In the genomic region with DNA sequence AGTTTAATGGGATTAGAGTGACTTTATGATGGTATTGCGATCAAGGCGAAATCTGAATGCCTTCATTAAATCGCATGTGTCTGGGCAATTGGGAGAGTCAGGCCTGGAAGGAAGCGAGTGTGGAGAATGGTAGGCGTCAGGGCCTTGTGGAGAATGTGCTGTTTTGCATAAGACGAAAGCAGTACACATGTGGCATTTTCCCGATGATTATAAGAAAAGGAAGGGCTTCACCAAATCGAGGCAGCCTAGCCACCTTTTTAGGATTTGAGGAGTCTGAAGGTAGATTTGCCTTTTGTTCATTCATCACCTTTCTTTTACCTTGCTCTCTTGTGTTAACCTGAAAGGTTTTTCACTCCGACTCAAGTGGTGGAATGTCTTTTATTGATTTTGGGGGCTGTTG, we compare ENCODE assay signal across 12 cellular contexts. TPM values are rescaled to one million over a fixed set of nuclear protein-coding genes. Genes with fewer than 3 reads are reported as not detected.
DNase-seq lines count a peak whose midpoint lies in the region; ATAC-seq, FAIRE-seq and TF ChIP-seq lines count a peak whose summit lies in the region.
"Had no signal": no experiment of that assay in that cellular context is flagged by ENCODE, and none has a peak within 500 bp of the region (broad histone marks: within the 10 kb centered on the region; RNA-seq: fewer than 3 reads in every experiment).

No MANE protein-coding gene starts in this region.

- H2BK120ac ChIP-seq in neuronal stem cell (ENCODE audit: low read depth, low read length) = no peak overlapping the region

- no peak for DNase-seq in A549 (ENCODE audit: low read depth in 1 of 2, low spot score in 1 of 2)
- DNase-seq in NCI-H82 (lab: John Stamatoyannopoulos, UW) = peak; percentile 83
- DNase-seq in endothelial cell (ENCODE audit: low spot score) = no peak
- no peak for DNase-seq in neuronal stem cell (ENCODE audit: low spot score)
- DNase-seq in stimulated activated CD8-positive, alpha-beta memory T cell treated with anti-CD3 and anti-CD28 coated beads, Interleukin-4, amount 100 ng/mL, for 48 hours = no peak
- DNase-seq in T1000 (lab: John Stamatoyannopoulos, UW) = no peak
- DNase-seq in NCI-H524 treated with DMSO at 0.1 percent for 48 hours (lab: John Stamatoyannopoulos, UW) = no peak
- DNase-seq in NK-92 (lab: John Stamatoyannopoulos, UW; ENCODE audit: unreplicated experiment) = no peak
- DNase-seq: naive thymus-derived CD8-positive, alpha-beta T cell; NCI-H2081 treated with DMSO at 0.1 percent for 48 hours had no signal

- H3K9me3 Mint-ChIP-seq in endothelial cell (ENCODE audit: unreplicated experiment) = no peaks in the 10 kb centered on the region

- POLR2A ChIA-PET in A549 (lab: Yijun Ruan, JAX) = interaction anchor here (2.6 kb wide), 1 partner anchor 81 kb away, joined by 14 read pairs; no protein-coding TSS in a partner anchor

- no peak overlapping the region for H3K4ac ChIP-seq in neuronal stem cell (ENCODE audit: low read length)

- H2BK12ac ChIP-seq in neuronal stem cell (ENCODE audit: low read length) = no peak overlapping the region

- no peak overlapping the region for H3K4me3 ChIP-seq in A549
- H3K4me3 ChIP-seq in neuronal stem cell (ENCODE audit: low read length in 2 of 2) = peak overlapping the region in 1 of 2 donors; percentile 67
- H3K4me3 ChIP-seq: BLaER1 had no signal

- no peak overlapping the region for H2BK15ac ChIP-seq in neuronal stem cell (ENCODE audit: low read length)

- peaks cover 24% of the 10 kb centered on the region for H3K27me3 Mint-ChIP-seq in endothelial cell (ENCODE audit: unreplicated experiment)

- ATAC-seq in A549 = no peak
- ATAC-seq: HCT116; naive thymus-derived CD8-positive, alpha-beta T cell had no signal

- H3K4me3 Mint-ChIP-seq in endothelial cell (ENCODE audit: unreplicated experiment) = peak overlapping the region; percentile 88

- H3K14ac ChIP-seq in neuronal stem cell (ENCODE audit: low read length) = no peak overlapping the region

- H3K27me3 ChIP-seq in neuronal stem cell (ENCODE audit: control insufficient read depth in 3 of 3, insufficient read depth in 3 of 3, low read depth in 1 of 3, low read length in 3 of 3) = no peaks in the 10 kb centered on the region

- TF ChIP-seq CTCF in A549 (IDR thresholded peaks at IDR 0.05) (no peak), endothelial cell (IDR thresholded peaks at IDR 0.05; ENCODE audit: unreplicated experiment) (no peak)

- H3K9ac ChIP-seq in neuronal stem cell (ENCODE audit: low read depth, low read length, poor library complexity) = no peak overlapping the region
- H3K9ac ChIP-seq: BLaER1 had no signal

- H3K4me1 ChIP-seq in A549 = peaks cover 41% of the 10 kb centered on the region
- peaks cover 32 to 38% of the 10 kb centered on the region in 2 donors for H3K4me1 ChIP-seq in neuronal stem cell (ENCODE audit: control insufficient read depth in 2 of 2, insufficient read depth in 1 of 2, low read depth in 1 of 2, low read length in 2 of 2)
- H3K4me1 ChIP-seq: BLaER1 had no signal

- no peak overlapping the region for H2BK5ac ChIP-seq in neuronal stem cell (ENCODE audit: low read length)

- H3K9me3 ChIP-seq in A549 (no peaks in the 10 kb centered on the region), neuronal stem cell (replicated peaks in 1 of 2; ENCODE audit: control insufficient read depth in 2 of 2, insufficient read depth in 1 of 2, low read depth in 1 of 2, low read length in 2 of 2) (peaks cover 6 to 24% of the 10 kb centered on the region in 2 donors)

- peaks cover 44% of the 10 kb centered on the region for H3K36me3 Mint-ChIP-seq in endothelial cell (ENCODE audit: low read depth, unreplicated experiment)

- no peak overlapping the region for H4K8ac ChIP-seq in neuronal stem cell (ENCODE audit: low read depth, low read length)

- peaks cover 5% of the 10 kb centered on the region for H3K79me1 ChIP-seq in neuronal stem cell (ENCODE audit: low read depth, low read length)

- no peak for TF ChIP-seq POLR2A in A549 (IDR thresholded peaks at IDR 0.05; ENCODE audit: low read length)

- no peak for TF ChIP-seq EP300 in A549 (IDR thresholded peaks at IDR 0.05)

- H3K27ac ChIP-seq in A549 (peak overlapping the region in 1 of 2 experiments; percentile 99; a peak in 3 of 6 replicates), neuronal stem cell (replicated peaks; ENCODE audit: low read length) (peak overlapping the region; percentile 41)
- H3K27ac ChIP-seq: BLaER1 had no signal

- H3K36me3 ChIP-seq in neuronal stem cell (replicated peaks in 1 of 2; ENCODE audit: control insufficient read depth in 2 of 2, insufficient read depth in 2 of 2, low read length in 2 of 2) = peaks cover 20 to 58% of the 10 kb centered on the region in 2 donors
- H3K36me3 ChIP-seq: BLaER1 had no signal

- no peak for FAIRE-seq in A549 (lab: Jason Lieb, UNC)

- peaks cover 67% of the 10 kb centered on the region for H3K4me1 Mint-ChIP-seq in endothelial cell (ENCODE audit: unreplicated experiment)

- no peak overlapping the region for H2AFZ ChIP-seq in neuronal stem cell (ENCODE audit: low read length)

- no peak overlapping the region for H4K91ac ChIP-seq in neuronal stem cell (ENCODE audit: low read depth, low read length, poor library complexity)

- H3K23ac ChIP-seq in neuronal stem cell (ENCODE audit: low read depth, low read length, poor library complexity) = no peak overlapping the region

- H3K4me2 ChIP-seq in A549 (peak overlapping the region; percentile 84), neuronal stem cell (ENCODE audit: insufficient read depth, low read length, poor library complexity, severe bottlenecking) (peak overlapping the region; percentile 35)
- H3K4me2 ChIP-seq: BLaER1 had no signal

- CTCF ChIA-PET in A549 (lab: Yijun Ruan, JAX) = interaction anchor here (1.5 kb wide), 1 partner anchor 14 kb away, joined by 6 read pairs; no protein-coding TSS in a partner anchor

- WGBS in A549 (ENCODE audit: missing lambda C conversion rate) = 93% methylated on average over 9 of the region's 9 CpGs
- no CpG with 5 or more reads among the region's 9 CpGs for WGBS in neuronal stem cell (ENCODE audit: extremely low coverage in 2 of 2, insufficient read length in 2 of 2, insufficient replicate concordance in 1 of 2), 2 donors

- peak overlapping the region; percentile 96 for H3K27ac Mint-ChIP-seq in endothelial cell (ENCODE audit: unreplicated experiment)

- H2AK5ac ChIP-seq in neuronal stem cell (ENCODE audit: low read depth, low read length) = no peak overlapping the region

- no peak for TF ChIP-seq RAD21 in A549 (conservative IDR thresholded peaks at IDR 0.05 in 1 of 2, IDR thresholded peaks at IDR 0.05 in 1 of 2)

- H3K18ac ChIP-seq in neuronal stem cell (ENCODE audit: low read length) = no peak overlapping the region

TF ChIP-seq in A549, 52 proteins besides CTCF, POLR2A, EP300 and RAD21:
- TF ChIP-seq EHF (CRISPR knock-in tag; IDR thresholded peaks at IDR 0.05) = no peak
TF ChIP-seq in A549: peak in this region for 0.

RNA-seq across cellular contexts. Expression of a gene that starts 1.0 kb away (rescaled TPM):
- polyA plus RNA-seq in A549 (2011; rRNA removed) (64.6 and 76.5 TPM in 2 replicates), A549 (2017; fragmentation: RNase III; extraction: RNeasy Plus Mini Kit Qiagen cat#74134 plus additional on column Dnase treatment) (26.8 to 31.4 TPM (median 27.1 TPM) in 3 replicates)
- polyA plus RNA-seq in A549 (2012; cell fraction: cytosol; rRNA removed) = 26.3 and 28.2 TPM in 2 replicates
- 28.7 and 40.5 TPM in 2 replicates for polyA plus RNA-seq in A549 (2012; cell fraction: nucleus; rRNA removed)
- 141 and 157 TPM in 2 replicates for polyA minus RNA-seq in A549 (2011; rRNA and poly(A)+ RNA removed)
- total RNA-seq in endothelial cell (ENCODE audit: unreplicated experiment) = 178 TPM
- polyA plus RNA-seq in neuronal stem cell (2013, experiment 1 of 2) = 101 TPM
- polyA plus RNA-seq in neuronal stem cell (2013, experiment 2 of 2) = 101 TPM
